ENCODE assay signal across 6 cellular contexts in genomic region chr1:225229429-225229828, GRCh38.
DNase-seq lines count a peak whose midpoint lies in the region; ATAC-seq, FAIRE-seq and TF ChIP-seq lines count a peak whose summit lies in the region.
"Not testable (repeated sequence)": the region's sequence is repeated elsewhere in the genome, so short reads cannot be mapped to it uniquely, and the experiment has no call there.

No MANE protein-coding gene starts in this region.

- not testable (repeated sequence) for H4K20me1 ChIP-seq in hepatocyte (ENCODE audit: insufficient read depth, poor library complexity, severe bottlenecking); HepG2 (ENCODE audit: insufficient read depth, low read length)

- H3K4me3 Mint-ChIP-seq in Caco-2 (ENCODE audit: unreplicated experiment); chondrocyte (ENCODE audit: unreplicated experiment); endodermal cell: not testable (repeated sequence)

- peak overlapping the region; percentile 39 for H3K27ac Mint-ChIP-seq in Caco-2 (ENCODE audit: unreplicated experiment)
- peak overlapping the region; percentile 55 for H3K27ac Mint-ChIP-seq in chondrocyte (ENCODE audit: unreplicated experiment)
- not testable (repeated sequence) for H3K27ac Mint-ChIP-seq in endodermal cell

- H2AFZ ChIP-seq in hepatocyte; HepG2 (ENCODE audit: low read length): not testable (repeated sequence)

- CTCF ChIA-PET in Caco-2 (lab: Charles Lee); HEK293 (lab: Yijun Ruan, JAX); HepG2 (lab: Yijun Ruan, JAX; ENCODE audit: low intra/inter-chr PET ratio, low total read pairs): not testable (repeated sequence)

- H3K79me2 ChIP-seq in hepatocyte; HepG2 (ENCODE audit: insufficient read depth, low read length): not testable (repeated sequence)

- intact Hi-C loops in Caco-2 (cut with micrococcal nuclease; ENCODE audit: unreplicated experiment) = loop anchor here (5.0 to 10.0 kb wide), 2 partner anchors 188 to 215 kb away; no protein-coding TSS in a partner anchor
- intact Hi-C loops in HepG2 (cut with micrococcal nuclease; ENCODE audit: unreplicated experiment) = loop anchor here (2.0 kb wide), 1 partner anchor 21 kb away; no protein-coding TSS in a partner anchor

- TF ChIP-seq POLR2A in HepG2 (IDR thresholded peaks at IDR 0.05; ENCODE audit: insufficient read depth in 1 of 2, low read depth in 2 of 2, low read length in 2 of 2) = not testable (repeated sequence)

- H3K36me3 ChIP-seq in Caco-2 (ENCODE audit: control insufficient read depth, insufficient read depth, low read length); HEK293 (ENCODE audit: control insufficient read depth in 2 of 2, insufficient read depth in 1 of 2, low read length in 2 of 2); endodermal cell (ENCODE audit: control insufficient read depth, insufficient read depth, low read length); hepatocyte (replicated peaks; ENCODE audit: insufficient read depth, low read depth); HepG2 (replicated peaks in 1 of 2; ENCODE audit: control insufficient read depth in 1 of 2, insufficient read depth in 2 of 2, low read length in 2 of 2): not testable (repeated sequence)

- peaks cover 10% of the 10 kb centered on the region; the same call in 1 of the 2 replicates for H3K9me3 ChIP-seq in Caco-2
- H3K9me3 ChIP-seq in HEK293 (ENCODE audit: control insufficient read depth, insufficient read depth, low read depth, low read length); endodermal cell (ENCODE audit: control insufficient read depth, low read length); hepatocyte (ENCODE audit: low read depth); HepG2 (ENCODE audit: low read length): not testable (repeated sequence)

- H3K9me3 Mint-ChIP-seq in Caco-2 (ENCODE audit: unreplicated experiment) (peaks cover 32% of the 10 kb centered on the region), chondrocyte (ENCODE audit: low read depth) (peaks cover 23% of the 10 kb centered on the region), endodermal cell (peaks cover 23% of the 10 kb centered on the region)

- not testable (repeated sequence) for H3K4me3 ChIP-seq in Caco-2 (ENCODE audit: low read depth, low read length); HEK293 (ENCODE audit: low read depth, low read length); hepatocyte; HepG2 (replicated peaks in 1 of 3; ENCODE audit: insufficient read depth in 1 of 3, low read depth in 2 of 3, low read length in 3 of 3)
- H3K4me3 ChIP-seq in endodermal cell (ENCODE audit: low read length) = peak overlapping the region; percentile 55

- peak overlapping the region; percentile 29 for H3K4me2 ChIP-seq in hepatocyte
- not testable (repeated sequence) for H3K4me2 ChIP-seq in HepG2 (ENCODE audit: low read depth, low read length)

- H3K27me3 ChIP-seq in Caco-2 (replicated peaks; ENCODE audit: control insufficient read depth, insufficient read depth, low read length); endodermal cell (ENCODE audit: control insufficient read depth, insufficient read depth, low read length, poor library complexity, severe bottlenecking); hepatocyte; HepG2 (ENCODE audit: control insufficient read depth in 1 of 2, insufficient read depth in 2 of 2, low read length in 2 of 2): not testable (repeated sequence)

- H3K4me1 Mint-ChIP-seq in Caco-2 (ENCODE audit: low read depth, unreplicated experiment) (peaks cover 42% of the 10 kb centered on the region), endodermal cell (peaks cover 26% of the 10 kb centered on the region)
- not testable (repeated sequence) for H3K4me1 Mint-ChIP-seq in chondrocyte (ENCODE audit: low read depth)

- H3K27me3 Mint-ChIP-seq in Caco-2 (ENCODE audit: insufficient read depth, unreplicated experiment); chondrocyte (ENCODE audit: low read depth); endodermal cell (ENCODE audit: insufficient read depth): not testable (repeated sequence)

- not testable (repeated sequence) for TF ChIP-seq RAD21 in HepG2 (CRISPR knock-in tag; IDR thresholded peaks at IDR 0.05)

- not testable (repeated sequence) for H3K36me3 Mint-ChIP-seq in Caco-2 (ENCODE audit: insufficient read depth, unreplicated experiment); chondrocyte (ENCODE audit: low read depth); endodermal cell (ENCODE audit: low read depth)

- not testable (repeated sequence) for DNase-seq in Caco-2; chondrocyte (ENCODE audit: low spot score); endodermal cell; hepatocyte (ENCODE audit: low spot score); HepG2 (ENCODE audit: low spot score)

- H3K9me2 ChIP-seq in hepatocyte (replicated peaks; ENCODE audit: insufficient read depth) = not testable (repeated sequence)

- not testable (repeated sequence) for TF ChIP-seq CTCF in Caco-2 (IDR thresholded peaks at IDR 0.05; ENCODE audit: insufficient read depth in 1 of 2, low read depth in 1 of 2, low read length in 1 of 2, severe bottlenecking in 1 of 2, unreplicated experiment in 1 of 2); HEK293 (tag by site-specific recombination; IDR thresholded peaks at IDR 0.05); chondrocyte (IDR thresholded peaks at IDR 0.05); endodermal cell (conservative IDR thresholded peaks at IDR 0.05); hepatocyte (IDR thresholded peaks at IDR 0.05; ENCODE audit: poor library complexity); HepG2 (CRISPR knock-in tag; IDR thresholded peaks at IDR 0.05)

- POLR2A ChIA-PET in Caco-2 (lab: Charles Lee); HEK293 (lab: Yijun Ruan, JAX): not testable (repeated sequence)
- POLR2A ChIA-PET in HepG2 (lab: Yijun Ruan, JAX) = interaction anchor here (1.2 kb wide), 1 partner anchor 283 kb away, joined by 4 read pairs; no protein-coding TSS in a partner anchor

- in situ Hi-C loops in HepG2 (cut with HindIII; ENCODE audit: extremely low pct_ligation_motif_present, low pct_unique_long_range_greater_than_20kb) = not testable (repeated sequence)

- ATAC-seq in HepG2 = not testable (repeated sequence)

- not testable (repeated sequence) for H3K9ac ChIP-seq in endodermal cell (ENCODE audit: extremely low read depth, low read length, poor library complexity, severe bottlenecking); HepG2 (ENCODE audit: insufficient read depth, low read depth, low read length)

- BruUV-seq in Caco-2 (replicated peaks; lab: Mats Ljungman, UMichigan); HepG2 (replicated peaks; lab: Mats Ljungman, UMichigan): not testable (repeated sequence)

- H3K4me1 ChIP-seq in Caco-2 (peaks cover 38% of the 10 kb centered on the region), endodermal cell (ENCODE audit: control insufficient read depth, insufficient read depth, low read length) (peaks cover 13% of the 10 kb centered on the region), HepG2 (ENCODE audit: insufficient read depth, low read length) (peaks cover 30% of the 10 kb centered on the region)
- not testable (repeated sequence) for H3K4me1 ChIP-seq in HEK293 (ENCODE audit: control insufficient read depth, insufficient read depth, low read length); hepatocyte (ENCODE audit: insufficient read depth)

- H3K27ac ChIP-seq in HEK293 (ENCODE audit: extremely low read depth, low read depth, low read length); endodermal cell (ENCODE audit: low read depth, low read length); hepatocyte: not testable (repeated sequence)
- peak overlapping the region; percentile 22 for H3K27ac ChIP-seq in HepG2 (ENCODE audit: extremely low read length, insufficient read depth, low read length)

- not testable (repeated sequence) for FAIRE-seq in HepG2 (lab: Jason Lieb, UNC)

- TF ChIP-seq EP300 in HepG2 (IDR thresholded peaks at IDR 0.05; ENCODE audit: low read depth in 2 of 2, low read length in 2 of 2); HepG2 (CRISPR knock-in tag; IDR thresholded peaks at IDR 0.05; ENCODE audit: borderline replicate concordance): not testable (repeated sequence)
